ENCODE assay signal across 1 cellular context in the genomic region with DNA sequence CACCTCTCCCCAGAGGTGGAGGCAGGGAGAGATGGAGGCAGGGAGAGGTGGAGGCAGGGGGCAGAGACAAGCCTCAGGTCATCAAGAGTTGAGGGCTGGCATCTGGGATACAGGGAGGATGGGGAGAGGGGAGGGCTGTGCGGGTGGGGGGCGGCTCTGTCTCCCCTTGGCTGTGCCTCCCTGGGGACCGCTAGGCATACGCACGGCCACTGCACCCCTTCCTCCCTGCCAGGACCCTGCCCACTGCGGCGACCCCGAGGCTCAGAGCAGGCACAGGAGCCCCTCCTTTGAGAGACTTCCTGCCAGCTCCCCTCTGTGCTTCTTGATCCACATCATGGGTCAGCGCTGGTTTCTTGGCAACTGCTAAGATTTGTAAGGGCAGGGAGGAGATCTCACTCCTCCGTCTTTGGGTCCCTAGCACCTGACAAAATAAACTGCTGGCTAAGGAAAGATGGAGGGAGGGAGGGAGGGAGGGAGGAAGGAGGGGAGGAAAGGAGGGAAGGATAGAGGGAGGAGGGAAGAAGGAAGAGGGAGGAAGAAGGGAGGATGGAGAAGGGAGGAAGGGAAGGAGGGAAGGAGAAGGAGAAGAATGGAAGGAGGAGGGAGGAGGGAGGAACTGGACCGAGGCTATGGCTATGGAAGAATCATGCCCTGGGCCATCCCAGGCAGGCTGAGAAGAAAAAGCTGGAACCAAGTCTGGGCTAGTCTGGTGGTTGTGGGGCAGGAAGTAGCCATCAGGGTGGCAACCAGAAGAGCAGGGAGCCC.
TF ChIP-seq lines count a peak whose summit lies in the region.

No MANE protein-coding gene starts in this region.

TF ChIP-seq in SK-N-SH, 30 proteins besides CTCF, POLR2A, EP300 and RAD21:
- no peak for TF ChIP-seq NRF1 (IDR thresholded peaks at IDR 0.05; ENCODE audit: low read depth, low read length)
- TF ChIP-seq, protein P1, sequence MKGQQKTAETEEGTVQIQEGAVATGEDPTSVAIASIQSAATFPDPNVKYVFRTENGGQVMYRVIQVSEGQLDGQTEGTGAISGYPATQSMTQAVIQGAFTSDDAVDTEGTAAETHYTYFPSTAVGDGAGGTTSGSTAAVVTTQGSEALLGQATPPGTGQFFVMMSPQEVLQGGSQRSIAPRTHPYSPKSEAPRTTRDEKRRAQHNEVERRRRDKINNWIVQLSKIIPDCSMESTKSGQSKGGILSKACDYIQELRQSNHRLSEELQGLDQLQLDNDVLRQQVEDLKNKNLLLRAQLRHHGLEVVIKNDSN (IDR thresholded peaks at IDR 0.05; ENCODE audit: borderline replicate concordance, low read depth), result no peak
- TF ChIP-seq GABPA (IDR thresholded peaks at IDR 0.05; ENCODE audit: low read depth), result no peak
- TF ChIP-seq FOXJ3 (CRISPR knock-in tag; IDR thresholded peaks at IDR 0.05), result no peak
- TF ChIP-seq RXRA (IDR thresholded peaks at IDR 0.05; ENCODE audit: borderline replicate concordance, low read depth), result no peak
- no peak for TF ChIP-seq TAF1 (IDR thresholded peaks at IDR 0.05; ENCODE audit: borderline replicate concordance, low read depth, low read length)
- TF ChIP-seq JUND (IDR thresholded peaks at IDR 0.05), result no peak
- no peak for TF ChIP-seq POLR2AphosphoS5 (IDR thresholded peaks at IDR 0.05; ENCODE audit: low read depth, low read length)
- no peak for TF ChIP-seq TEAD4 (IDR thresholded peaks at IDR 0.05; ENCODE audit: borderline replicate concordance, insufficient read depth)
- no peak for TF ChIP-seq SIN3A (IDR thresholded peaks at IDR 0.05; ENCODE audit: borderline replicate concordance, low read depth, low read length)
- TF ChIP-seq NFIC (IDR thresholded peaks at IDR 0.05; ENCODE audit: borderline replicate concordance), result no peak
- TF ChIP-seq, protein P2, sequence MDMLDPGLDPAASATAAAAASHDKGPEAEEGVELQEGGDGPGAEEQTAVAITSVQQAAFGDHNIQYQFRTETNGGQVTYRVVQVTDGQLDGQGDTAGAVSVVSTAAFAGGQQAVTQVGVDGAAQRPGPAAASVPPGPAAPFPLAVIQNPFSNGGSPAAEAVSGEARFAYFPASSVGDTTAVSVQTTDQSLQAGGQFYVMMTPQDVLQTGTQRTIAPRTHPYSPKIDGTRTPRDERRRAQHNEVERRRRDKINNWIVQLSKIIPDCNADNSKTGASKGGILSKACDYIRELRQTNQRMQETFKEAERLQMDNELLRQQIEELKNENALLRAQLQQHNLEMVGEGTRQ (IDR thresholded peaks at IDR 0.05; ENCODE audit: borderline replicate concordance, low read depth, low read length), result no peak
